ENCODE assay signal across 17 cellular contexts in genomic region chrX:100650841-100651240, GRCh38. TPM values are rescaled to one million over a fixed set of nuclear protein-coding genes. Genes with fewer than 3 reads are reported as not detected.
DNase-seq lines count a peak whose midpoint lies in the region; ATAC-seq and TF ChIP-seq lines count a peak whose summit lies in the region.
"Had no signal": no experiment of that assay in that cellular context is flagged by ENCODE, and none has a peak within 500 bp of the region (broad histone marks: within the 10 kb centered on the region; RNA-seq: fewer than 3 reads in every experiment).

No MANE protein-coding gene starts in this region.

- intact Hi-C loops in left lung (cut with DNase I), result no loop called here
- intact Hi-C loops in spleen (cut with DNase I; ENCODE audit: low total_unique reads), result no loop called here

- DNase-seq in adipocyte (ENCODE audit: low read depth) (no peak), left lung (no peak), spleen (no peak), NCI-H446 treated with DMSO at 0.1 percent for 48 hours (lab: John Stamatoyannopoulos, UW) (no peak), NOMO-1 treated with dmso at 0.1 percent for 144 hours (lab: John Stamatoyannopoulos, UW; ENCODE audit: unreplicated experiment) (no peak)
- no peak for DNase-seq in activated CD4-positive, alpha-beta T cell treated with anti-CD3 and anti-CD28 coated beads for 48 hours
- DNase-seq: activated B cell treated with CpG ODN at 0.5 μM for 24 hours, activated gamma-delta T cell treated with Interleukin-2 at 50 U/mL for 16 hours, foreskin fibroblast, immature natural killer cell, NCI-H1694, NCI-H526 treated with DMSO at 0.1 percent for 48 hours, pancreas, T-cell, testis had no signal

- H3K9me3 ChIP-seq in adipocyte (ENCODE audit: control insufficient read depth, low read length) (no peaks in the 10 kb centered on the region), left lung (no peaks in the 10 kb centered on the region), spleen (no peaks in the 10 kb centered on the region)
- H3K9me3 ChIP-seq: pancreas, testis had no signal

- H3K4me3 ChIP-seq in adipocyte (ENCODE audit: low read length), result peak overlapping the region; percentile 71
- no peak overlapping the region for H3K4me3 ChIP-seq in left lung
- H3K4me3 ChIP-seq in spleen, result no peak overlapping the region
- H3K4me3 ChIP-seq: pancreas, testis had no signal

- peak overlapping the region; percentile 87 for H3K9ac ChIP-seq in adipocyte (ENCODE audit: low read length)

- H3K36me3 ChIP-seq in adipocyte (ENCODE audit: control insufficient read depth, insufficient read depth, low read length, severe bottlenecking) (peaks cover 31% of the 10 kb centered on the region), left lung (no peaks in the 10 kb centered on the region), spleen (no peaks in the 10 kb centered on the region)
- H3K36me3 ChIP-seq: pancreas had no signal

- H3K27ac ChIP-seq in left lung, result peak overlapping the region; percentile 53 to 71
- H3K27ac ChIP-seq in spleen, result peak overlapping the region in 7 of 8 donors; percentile 54 to 83 (median 75)

- TF ChIP-seq POLR2A in spleen (IDR thresholded peaks at IDR 0.05), result no peak

- H3K27me3 ChIP-seq in adipocyte (replicated peaks; ENCODE audit: control insufficient read depth, insufficient read depth, low read length) (no peaks in the 10 kb centered on the region), left lung (no peaks in the 10 kb centered on the region), spleen (replicated peaks in 1 of 7) (no peaks in the 10 kb centered on the region)
- H3K27me3 ChIP-seq: pancreas, testis had no signal

- TF ChIP-seq CTCF in left lung (IDR thresholded peaks at IDR 0.05) (no peak), spleen (IDR thresholded peaks at IDR 0.05 in 8 of 11, conservative IDR thresholded peaks at IDR 0.05 in 3 of 11) (no peak)

- 87 to 94% (median 92%) methylated on average over 1 of the region's 1 CpG; no CpG with 5 or more reads in 1 of the 5 donors for WGBS in spleen, 5 donors

- ATAC-seq in GM18511 (IDR thresholded peaks at IDR 0.05; ENCODE audit: unreplicated experiment), result peak; percentile 54
- no peak for ATAC-seq in left lung
- no peak for ATAC-seq in GM19035 (IDR thresholded peaks at IDR 0.05; ENCODE audit: unreplicated experiment)
- ATAC-seq: T-cell had no signal

- H3K4me1 ChIP-seq in adipocyte (ENCODE audit: control insufficient read depth, insufficient read depth, low read length) (peaks cover 63% of the 10 kb centered on the region), left lung (no peaks in the 10 kb centered on the region), spleen (peaks cover 0 to 4% (median 0%) of the 10 kb centered on the region in 6 donors)
- H3K4me1 ChIP-seq: pancreas, testis had no signal

RNA-seq across cellular contexts. Expression of gene SRPX2, which starts 6.8 kb away (rescaled TPM):
- total RNA-seq in left lung, result 10 to 100 TPM; 25.1 to 25.9 TPM
- total RNA-seq in spleen, result 10 to 100 TPM in 6 of 7 donors, 1 to 10 TPM in 1; 7.7 to 57.5 (median 33.3) TPM
- polyA plus RNA-seq in spleen, result 10 to 100 TPM in 2 of 3 donors, 1 to 10 TPM in 1; 3.7 to 13.4 (median 13.1) TPM
- total RNA-seq: activated B cell treated with CpG ODN at 0.5 μM for 24 hours had no signal
- polyA plus RNA-seq: immature natural killer cell had no signal

RNA-seq across cellular contexts. Expression of gene TSPAN6, which starts 14.2 kb away (rescaled TPM):
- total RNA-seq in left lung, result 10 to 100 TPM; 13.2 to 21.0 TPM
- 10 to 100 TPM in 5 of 7 donors, 1 to 10 TPM in 2; 6.7 to 20.8 (median 17.3) TPM for total RNA-seq in spleen
- 1 to 10 TPM; 2.9 to 6.8 (median 4.3) TPM for polyA plus RNA-seq in spleen
